Comparison of ENCODE assay signal across 30 cellular contexts in the genomic region with DNA sequence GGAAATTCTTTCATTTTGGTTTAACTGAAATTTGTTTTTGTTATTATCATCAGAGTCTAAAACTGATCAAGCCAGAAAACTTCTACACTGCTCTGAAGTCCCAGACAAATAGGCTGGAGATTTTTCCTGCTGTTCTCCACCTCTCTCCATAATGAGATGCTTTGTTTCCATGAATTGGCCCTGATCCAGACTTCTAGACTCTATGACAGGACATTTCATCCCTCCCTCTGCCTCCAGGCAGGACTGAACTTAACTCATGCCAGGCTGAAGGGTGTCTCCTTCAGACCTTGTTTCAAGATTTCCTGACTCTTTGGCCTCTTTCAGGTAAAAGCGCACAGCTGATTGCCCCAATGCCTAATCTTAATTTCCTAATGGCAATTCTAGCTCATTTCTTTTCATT.
DNase-seq lines count a peak whose midpoint lies in the region; ATAC-seq, FAIRE-seq and TF ChIP-seq lines count a peak whose summit lies in the region.
"Had no signal": no experiment of that assay in that cellular context is flagged by ENCODE, and none has a peak within 500 bp of the region (broad histone marks: within the 10 kb centered on the region; RNA-seq: fewer than 3 reads in every experiment).

No MANE protein-coding gene starts in this region.

- DNase-seq in NCI-H1417 (lab: John Stamatoyannopoulos, UW) (peak; percentile 14 to 61 (median 20)), NCI-H1417 treated with DMSO at 0.1 percent for 48 hours (lab: John Stamatoyannopoulos, UW) (no peak), NCI-H526 treated with DMSO at 0.1 percent for 48 hours (lab: John Stamatoyannopoulos, UW) (peak; percentile 3), bronchial epithelial cell (ENCODE audit: low read depth) (peak; percentile 10), renal cortical epithelial cell (ENCODE audit: low read depth) (peak; percentile 13), iPS-NIHi7 (ENCODE audit: extremely low spot score) (no peak)
- no peak for DNase-seq in naive thymus-derived CD4-positive, alpha-beta T cell
- DNase-seq: activated CD8-positive, alpha-beta T cell treated with anti-CD3 and anti-CD28 coated beads for 36 hours; activated T-cell treated with anti-CD3 and anti-CD28 coated beads, Interleukin-2, amount 50 U/mL, for 1 hour; DMS153; effector memory CD8-positive, alpha-beta T cell; kidney; MM.1S; natural killer cell; NCI-H187 treated with DMSO at 0.1 percent for 48 hours; NCI-H510A; posterior cingulate gyrus; stimulated activated CD4-positive, alpha-beta T cell treated with anti-CD3 and anti-CD28 coated beads, Interleukin-4, amount 100 ng/mL, for 1 hour; stomach; upper lobe of left lung had no signal

- H3K9me3 ChIP-seq in naive thymus-derived CD4-positive, alpha-beta T cell (ENCODE audit: control insufficient read depth in 2 of 3, low read length in 3 of 3) = no peaks in the 10 kb centered on the region
- H3K9me3 ChIP-seq: BLaER1, stomach, upper lobe of left lung had no signal

- ATAC-seq in naive thymus-derived CD4-positive, alpha-beta T cell = no peak
- no peak for ATAC-seq in esophagus mucosa
- ATAC-seq: activated CD8-positive, alpha-beta T cell treated with anti-CD3 and anti-CD28 coated beads for 36 hours; effector memory CD8-positive, alpha-beta T cell; natural killer cell; WTC11 had no signal

- no peak overlapping the region for H3K27ac ChIP-seq in naive thymus-derived CD4-positive, alpha-beta T cell (ENCODE audit: low read depth, low read length)
- H3K27ac ChIP-seq: BLaER1, hepatocyte, stomach, upper lobe of left lung had no signal

- peaks cover 34 to 67% (median 56%) of the 10 kb centered on the region in 5 donors for H3K27me3 Mint-ChIP-seq in naive thymus-derived CD4-positive, alpha-beta T cell

- H3K4me1 Mint-ChIP-seq in naive thymus-derived CD4-positive, alpha-beta T cell = no peaks in the 10 kb centered on the region
- H3K4me1 Mint-ChIP-seq: activated naive CD4-positive, alpha-beta T cell treated with anti-CD3 and anti-CD28 coated beads, Interleukin-2, amount 50 U/mL, for 24 hours; memory B cell; natural killer cell had no signal

- no peak overlapping the region for H3K4me3 Mint-ChIP-seq in naive thymus-derived CD4-positive, alpha-beta T cell
- H3K4me3 Mint-ChIP-seq: activated CD8-positive, alpha-beta T cell treated with anti-CD3 and anti-CD28 coated beads for 36 hours; activated naive CD4-positive, alpha-beta T cell treated with anti-CD3 and anti-CD28 coated beads, Interleukin-2, amount 50 U/mL, for 24 hours; effector memory CD8-positive, alpha-beta T cell; memory B cell; natural killer cell; WTC11 had no signal

- no peaks in the 10 kb centered on the region for H3K36me3 Mint-ChIP-seq in naive thymus-derived CD4-positive, alpha-beta T cell
- H3K36me3 Mint-ChIP-seq: activated naive CD4-positive, alpha-beta T cell treated with anti-CD3 and anti-CD28 coated beads, Interleukin-2, amount 50 U/mL, for 24 hours; memory B cell; natural killer cell; WTC11 had no signal

- H3K4me3 ChIP-seq in bronchial epithelial cell (ENCODE audit: low read depth, low read length) = no peak overlapping the region
- H3K4me3 ChIP-seq in naive thymus-derived CD4-positive, alpha-beta T cell (ENCODE audit: low read length) = no peak overlapping the region
- H3K4me3 ChIP-seq: BLaER1, hepatocyte, stomach, upper lobe of left lung had no signal

- no peak for TF ChIP-seq CTCF in bronchial epithelial cell (IDR thresholded peaks at IDR 0.05; ENCODE audit: insufficient read depth, low read length, severe bottlenecking)

- no peak for FAIRE-seq in bronchial epithelial cell (lab: Jason Lieb, UNC)
- FAIRE-seq: A204.1, astrocyte, GM12892, H54, kidney had no signal

- no peaks in the 10 kb centered on the region for H3K36me3 ChIP-seq in bronchial epithelial cell (ENCODE audit: control insufficient read depth, insufficient read depth, low read length)
- H3K36me3 ChIP-seq in naive thymus-derived CD4-positive, alpha-beta T cell (ENCODE audit: control insufficient read depth in 2 of 3, insufficient read depth in 3 of 3, low read length in 3 of 3) = no peaks in the 10 kb centered on the region
- H3K36me3 ChIP-seq: BLaER1, stomach, upper lobe of left lung had no signal

- H3K4me1 ChIP-seq in naive thymus-derived CD4-positive, alpha-beta T cell (ENCODE audit: control insufficient read depth in 2 of 2, insufficient read depth in 2 of 2, low read length in 2 of 2) = no peaks in the 10 kb centered on the region
- H3K4me1 ChIP-seq: BLaER1, stomach, upper lobe of left lung had no signal

- intact Hi-C loops in naive thymus-derived CD4-positive, alpha-beta T cell (cut with micrococcal nuclease) = no loop called here

- H3K27ac Mint-ChIP-seq in naive thymus-derived CD4-positive, alpha-beta T cell = no peak overlapping the region
- H3K27ac Mint-ChIP-seq: activated CD8-positive, alpha-beta T cell treated with anti-CD3 and anti-CD28 coated beads for 36 hours; activated naive CD4-positive, alpha-beta T cell treated with anti-CD3 and anti-CD28 coated beads, Interleukin-2, amount 50 U/mL, for 24 hours; effector memory CD8-positive, alpha-beta T cell; memory B cell; natural killer cell; WTC11 had no signal

- H3K27me3 ChIP-seq in bronchial epithelial cell (ENCODE audit: control insufficient read depth, insufficient read depth, low read length) = peaks cover 6% of the 10 kb centered on the region
- peaks cover 0 to 4% of the 10 kb centered on the region in 2 donors for H3K27me3 ChIP-seq in naive thymus-derived CD4-positive, alpha-beta T cell (ENCODE audit: control insufficient read depth in 2 of 2, insufficient read depth in 2 of 2, low read length in 2 of 2)
- H3K27me3 ChIP-seq: BLaER1, upper lobe of left lung had no signal

- POLR2A ChIA-PET in naive thymus-derived CD4-positive, alpha-beta T cell (lab: Charles Lee) = no interaction called here

- peaks cover 0 to 5% (median 0%) of the 10 kb centered on the region in 11 donors for H3K9me3 Mint-ChIP-seq in naive thymus-derived CD4-positive, alpha-beta T cell
- H3K9me3 Mint-ChIP-seq: activated CD8-positive, alpha-beta T cell treated with anti-CD3 and anti-CD28 coated beads for 36 hours; effector memory CD8-positive, alpha-beta T cell; memory B cell; natural killer cell; WTC11 had no signal

- CTCF ChIA-PET in naive thymus-derived CD4-positive, alpha-beta T cell (lab: Charles Lee) = no interaction called here

Comparison
In these comparisons a context has a peak if more than half of its experiments do, and no peak if none do; other contexts are left out.
1. DNase-seq: peak in NCI-H1417 (3 of 3), NCI-H526 treated with DMSO at 0.1 percent for 48 hours (single experiment), bronchial epithelial cell (single experiment) and renal cortical epithelial cell (single experiment); none in NCI-H1417 treated with DMSO at 0.1 percent for 48 hours (single experiment), naive thymus-derived CD4-positive, alpha-beta T cell (0 of 9) and iPS-NIHi7 (single experiment).